Comparison of ENCODE assay signal across 12 cellular contexts in the genomic region with DNA sequence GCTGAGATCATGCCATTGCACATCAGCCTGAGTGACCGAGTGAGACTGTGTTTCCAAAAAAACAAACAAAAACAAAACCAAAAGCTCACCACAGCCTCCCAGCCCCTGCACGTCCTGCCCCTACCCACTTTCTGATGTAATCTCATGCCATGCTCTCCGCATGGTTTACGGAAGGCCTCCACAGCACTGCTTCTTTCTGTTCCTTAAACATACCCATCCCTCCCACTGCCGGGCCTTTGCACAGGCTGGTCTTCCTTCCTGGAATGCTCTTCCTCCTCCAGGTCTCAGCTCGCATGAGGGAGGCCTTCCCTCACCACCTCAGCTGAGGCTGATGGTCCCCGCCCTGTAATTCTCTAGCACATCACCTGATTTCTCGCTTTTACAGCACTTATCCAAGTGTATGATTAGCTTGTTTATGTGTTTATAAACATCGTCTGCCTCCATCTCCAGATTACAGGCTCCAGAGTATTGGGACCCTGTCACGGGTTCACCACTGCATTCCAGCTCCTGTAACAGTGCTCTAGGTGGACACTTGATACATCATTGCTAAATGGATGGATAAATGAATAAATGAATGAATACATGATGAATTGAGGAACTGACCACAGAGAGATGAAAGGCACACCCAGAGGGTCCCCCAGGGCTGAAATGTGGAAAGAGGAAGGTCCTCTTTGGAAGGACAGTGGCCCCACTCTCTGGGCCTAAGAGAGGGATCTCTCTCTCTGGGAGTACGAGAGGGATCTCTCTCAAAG. TPM values are rescaled to one million over a fixed set of nuclear protein-coding genes. Genes with fewer than 3 reads are reported as not detected.
DNase-seq lines count a peak whose midpoint lies in the region; ATAC-seq and TF ChIP-seq lines count a peak whose summit lies in the region.
"Had no signal": no experiment of that assay in that cellular context is flagged by ENCODE, and none has a peak within 500 bp of the region (broad histone marks: within the 10 kb centered on the region; RNA-seq: fewer than 3 reads in every experiment).

No MANE protein-coding gene starts in this region.

- H3K27ac ChIP-seq in HEK293 (ENCODE audit: extremely low read depth, low read depth, low read length) (peak overlapping the region; percentile 8; the same call in 1 of the 2 replicates), skeletal muscle tissue (ENCODE audit: low read depth, low read length) (peak overlapping the region; percentile 34)
- H3K27ac ChIP-seq: SK-N-MC had no signal

- CTCF ChIA-PET in HEK293 (lab: Yijun Ruan, JAX): interaction anchor here (0.5 to 2.4 kb wide), 14 partner anchors 12 to 425 kb away, joined by 3 to 25 read pairs (median 4); a partner anchor contains a TSS

- DNase-seq in SW480 (ENCODE audit: low spot score): peak; percentile 76
- DNase-seq in fibroblast of peridontal ligament (ENCODE audit: extremely low read depth): peak; percentile 46
- DNase-seq in activated effector memory CD4-positive, alpha-beta T cell treated with Interleukin-2 at 50 U/mL for 16 hours: no peak
- no peak for DNase-seq in amniotic stem cell (lab: John Stamatoyannopoulos, UW)
- no peak for DNase-seq in NCI-H1048 (lab: John Stamatoyannopoulos, UW)
- DNase-seq: activated CD4-positive, alpha-beta T cell treated with anti-CD3 and anti-CD28 coated beads, Interleukin-2, amount 10 ng/mL, durations not matched to agents 7 days and 5 days; activated naive CD8-positive, alpha-beta T cell treated with anti-CD3 and anti-CD28 coated beads, Interleukin-2, amount 10 ng/mL, durations not matched to agents 7 days and 5 days; NCI-H446 had no signal

- no peak for TF ChIP-seq CTCF in HEK293 (tag by site-specific recombination; IDR thresholded peaks at IDR 0.05)

- POLR2A ChIA-PET in HEK293 (lab: Yijun Ruan, JAX): interaction anchor here (2.3 to 4.3 kb wide), 2 partner anchors 34 to 58 kb away, joined by 32 to 50 read pairs; a partner anchor contains a TSS

- H3K4me1 ChIP-seq in HEK293 (ENCODE audit: control insufficient read depth, insufficient read depth, low read length) (peaks cover 13% of the 10 kb centered on the region), skeletal muscle tissue (ENCODE audit: control insufficient read depth in 3 of 3, insufficient read depth in 3 of 3, low read length in 3 of 3) (peaks cover 52 to 60% (median 59%) of the 10 kb centered on the region in 3 donors)

- H3K9ac ChIP-seq in skeletal muscle tissue (ENCODE audit: low read depth in 1 of 3, low read length in 3 of 3): peak overlapping the region in 1 of 3 donors; percentile 25

- no peaks in the 10 kb centered on the region for H3K9me3 ChIP-seq in HEK293 (ENCODE audit: control insufficient read depth, insufficient read depth, low read depth, low read length)
- H3K9me3 ChIP-seq in skeletal muscle tissue (ENCODE audit: control insufficient read depth in 3 of 3, low read length in 3 of 3): no peaks in the 10 kb centered on the region

- H3K27me3 ChIP-seq in skeletal muscle tissue (ENCODE audit: control insufficient read depth in 3 of 3, insufficient read depth in 3 of 3, low read length in 3 of 3): no peaks in the 10 kb centered on the region

- H3K36me3 ChIP-seq in HEK293 (ENCODE audit: control insufficient read depth in 2 of 2, insufficient read depth in 1 of 2, low read length in 2 of 2) (no peaks in the 10 kb centered on the region), skeletal muscle tissue (ENCODE audit: control insufficient read depth in 3 of 3, insufficient read depth in 3 of 3, low read length in 3 of 3) (peaks cover 17 to 20% (median 19%) of the 10 kb centered on the region in 3 donors)

- no peak for ATAC-seq in GM21528 (IDR thresholded peaks at IDR 0.05; ENCODE audit: low FRiP score, unreplicated experiment)

- no peak overlapping the region for H3K4me3 ChIP-seq in HEK293 (ENCODE audit: low read depth, low read length)
- H3K4me3 ChIP-seq in skeletal muscle tissue (ENCODE audit: low read length in 3 of 3): no peak overlapping the region
- H3K4me3 ChIP-seq: SK-N-MC had no signal

TF ChIP-seq in HEK293, 187 proteins besides CTCF, POLR2A, EP300 and RAD21 (continues in another document):
- TF ChIP-seq, protein P1, sequence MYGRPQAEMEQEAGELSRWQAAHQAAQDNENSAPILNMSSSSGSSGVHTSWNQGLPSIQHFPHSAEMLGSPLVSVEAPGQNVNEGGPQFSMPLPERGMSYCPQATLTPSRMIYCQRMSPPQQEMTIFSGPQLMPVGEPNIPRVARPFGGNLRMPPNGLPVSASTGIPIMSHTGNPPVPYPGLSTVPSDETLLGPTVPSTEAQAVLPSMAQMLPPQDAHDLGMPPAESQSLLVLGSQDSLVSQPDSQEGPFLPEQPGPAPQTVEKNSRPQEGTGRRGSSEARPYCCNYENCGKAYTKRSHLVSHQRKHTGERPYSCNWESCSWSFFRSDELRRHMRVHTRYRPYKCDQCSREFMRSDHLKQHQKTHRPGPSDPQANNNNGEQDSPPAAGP (tag by site-specific recombination; IDR thresholded peaks at IDR 0.05): no peak
- TF ChIP-seq PRDM1 (tag by site-specific recombination; IDR thresholded peaks at IDR 0.05) (no peak), ZNF350 (tag by site-specific recombination; IDR thresholded peaks at IDR 0.05) (no peak), MYNN (tag by site-specific recombination; IDR thresholded peaks at IDR 0.05; ENCODE audit: borderline replicate concordance) (no peak), ZNF341 (tag by site-specific recombination; IDR thresholded peaks at IDR 0.05; ENCODE audit: low read depth) (0 out of 2 replicates have a peak, but pooled peaks have one; percentile 8), ZNF48 (tag by site-specific recombination; IDR thresholded peaks at IDR 0.05) (no peak), ZNF354C (tag by site-specific recombination; IDR thresholded peaks at IDR 0.05; ENCODE audit: borderline replicate concordance, low read depth) (no peak), SCRT2 (tag by site-specific recombination; IDR thresholded peaks at IDR 0.05) (no peak), KLF9 (tag by site-specific recombination; IDR thresholded peaks at IDR 0.05; ENCODE audit: low read depth) (no peak), ZNF785 (tag by site-specific recombination; IDR thresholded peaks at IDR 0.05) (no peak), MZF1 (tag by site-specific recombination; IDR thresholded peaks at IDR 0.05; ENCODE audit: borderline replicate concordance) (no peak), ZNF521 (tag by site-specific recombination; IDR thresholded peaks at IDR 0.05) (no peak), ZNF37A (tag by site-specific recombination; IDR thresholded peaks at IDR 0.05) (no peak)
- TF ChIP-seq, protein P2, sequence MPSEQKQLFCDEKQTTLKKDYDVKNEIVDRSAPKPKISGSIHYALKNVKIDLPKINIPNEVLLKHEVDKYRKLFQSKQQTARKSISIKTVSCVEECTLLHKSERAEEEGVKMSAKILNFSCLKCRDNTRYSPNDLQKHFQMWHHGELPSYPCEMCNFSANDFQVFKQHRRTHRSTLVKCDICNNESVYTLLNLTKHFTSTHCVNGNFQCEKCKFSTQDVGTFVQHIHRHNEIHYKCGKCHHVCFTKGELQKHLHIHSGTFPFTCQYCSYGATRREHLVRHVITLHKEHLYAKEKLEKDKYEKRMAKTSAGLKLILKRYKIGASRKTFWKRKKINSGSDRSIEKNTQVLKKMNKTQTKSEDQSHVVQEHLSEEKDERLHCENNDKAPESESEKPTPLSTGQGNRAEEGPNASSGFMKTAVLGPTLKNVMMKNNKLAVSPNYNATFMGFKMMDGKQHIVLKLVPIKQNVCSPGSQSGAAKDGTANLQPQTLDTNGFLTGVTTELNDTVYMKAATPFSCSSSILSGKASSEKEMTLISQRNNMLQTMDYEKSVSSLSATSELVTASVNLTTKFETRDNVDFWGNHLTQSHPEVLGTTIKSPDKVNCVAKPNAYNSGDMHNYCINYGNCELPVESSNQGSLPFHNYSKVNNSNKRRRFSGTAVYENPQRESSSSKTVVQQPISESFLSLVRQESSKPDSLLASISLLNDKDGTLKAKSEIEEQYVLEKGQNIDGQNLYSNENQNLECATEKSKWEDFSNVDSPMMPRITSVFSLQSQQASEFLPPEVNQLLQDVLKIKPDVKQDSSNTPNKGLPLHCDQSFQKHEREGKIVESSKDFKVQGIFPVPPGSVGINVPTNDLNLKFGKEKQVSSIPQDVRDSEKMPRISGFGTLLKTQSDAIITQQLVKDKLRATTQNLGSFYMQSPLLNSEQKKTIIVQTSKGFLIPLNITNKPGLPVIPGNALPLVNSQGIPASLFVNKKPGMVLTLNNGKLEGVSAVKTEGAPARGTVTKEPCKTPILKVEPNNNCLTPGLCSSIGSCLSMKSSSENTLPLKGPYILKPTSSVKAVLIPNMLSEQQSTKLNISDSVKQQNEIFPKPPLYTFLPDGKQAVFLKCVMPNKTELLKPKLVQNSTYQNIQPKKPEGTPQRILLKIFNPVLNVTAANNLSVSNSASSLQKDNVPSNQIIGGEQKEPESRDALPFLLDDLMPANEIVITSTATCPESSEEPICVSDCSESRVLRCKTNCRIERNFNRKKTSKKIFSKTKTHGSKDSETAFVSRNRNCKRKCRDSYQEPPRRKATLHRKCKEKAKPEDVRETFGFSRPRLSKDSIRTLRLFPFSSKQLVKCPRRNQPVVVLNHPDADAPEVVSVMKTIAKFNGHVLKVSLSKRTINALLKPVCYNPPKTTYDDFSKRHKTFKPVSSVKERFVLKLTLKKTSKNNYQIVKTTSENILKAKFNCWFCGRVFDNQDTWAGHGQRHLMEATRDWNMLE (tag by site-specific recombination; conservative IDR thresholded peaks at IDR 0.05; ENCODE audit: low read depth): peak; percentile 54; the same call in 1 of the 2 replicates
- TF ChIP-seq, protein P3, sequence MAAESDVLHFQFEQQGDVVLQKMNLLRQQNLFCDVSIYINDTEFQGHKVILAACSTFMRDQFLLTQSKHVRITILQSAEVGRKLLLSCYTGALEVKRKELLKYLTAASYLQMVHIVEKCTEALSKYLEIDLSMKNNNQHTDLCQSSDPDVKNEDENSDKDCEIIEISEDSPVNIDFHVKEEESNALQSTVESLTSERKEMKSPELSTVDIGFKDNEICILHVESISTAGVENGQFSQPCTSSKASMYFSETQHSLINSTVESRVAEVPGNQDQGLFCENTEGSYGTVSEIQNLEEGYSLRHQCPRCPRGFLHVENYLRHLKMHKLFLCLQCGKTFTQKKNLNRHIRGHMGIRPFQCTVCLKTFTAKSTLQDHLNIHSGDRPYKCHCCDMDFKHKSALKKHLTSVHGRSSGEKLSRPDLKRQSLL (tag by site-specific recombination; IDR thresholded peaks at IDR 0.05): no peak

RNA-seq across cellular contexts. Expression of a gene that starts 22.1 kb away (rescaled TPM):
- 314 TPM for total RNA-seq in skeletal muscle tissue

RNA-seq across cellular contexts. Expression of a gene that starts 32.8 kb away (rescaled TPM):
- total RNA-seq in skeletal muscle tissue: 67.3 TPM

RNA-seq across cellular contexts. Expression of a gene that starts 58.4 kb away (rescaled TPM):
- total RNA-seq in skeletal muscle tissue: 83.5 TPM

Comparison
In these comparisons a context has a peak if more than half of its experiments do, and no peak if none do; other contexts are left out.
1. DNase-seq: peak in SW480 (single experiment) and fibroblast of peridontal ligament (single experiment); none in activated effector memory CD4-positive, alpha-beta T cell treated with Interleukin-2 at 50 U/mL for 16 hours (single experiment), amniotic stem cell (single experiment) and NCI-H1048 (single experiment).